ENCODE assay signal across 12 cellular contexts in the genomic region with DNA sequence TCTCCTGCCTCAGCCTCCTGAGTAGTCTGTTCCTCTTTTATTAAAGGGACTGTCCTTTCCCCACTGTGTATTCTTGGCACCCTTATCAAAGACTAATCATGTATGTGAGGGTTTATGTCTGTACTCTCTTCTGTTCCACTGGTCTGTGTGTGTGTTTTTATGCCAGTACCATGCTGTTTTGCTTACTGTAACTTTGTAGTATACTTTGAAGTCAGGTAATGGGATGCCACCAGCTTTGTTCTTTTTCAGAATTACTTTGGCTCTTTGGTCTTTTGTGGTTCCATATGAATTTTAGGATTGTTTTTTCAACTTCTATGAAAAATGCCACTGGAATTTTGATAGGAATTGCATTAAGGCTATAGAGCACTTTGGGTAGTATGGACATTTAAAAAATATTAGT. TPM values are rescaled to one million over a fixed set of nuclear protein-coding genes. Genes with fewer than 3 reads are reported as not detected.
"Had no signal": no experiment of that assay in that cellular context is flagged by ENCODE, and none has a peak within 500 bp of the region (broad histone marks: within the 10 kb centered on the region; RNA-seq: fewer than 3 reads in every experiment).

No MANE protein-coding gene starts in this region.

- H3K9me3 ChIP-seq: HAP-1 had no signal

- H3K4me3 ChIP-seq: GM23248, HAP-1 had no signal

- H3K27ac Mint-ChIP-seq: HFFc6 had no signal

- ATAC-seq: HCT116, HepG2 had no signal

- H3K4me3 Mint-ChIP-seq: HFFc6 had no signal

- H3K4me1 ChIP-seq: HAP-1 had no signal

- DNase-seq: GM23248, GOT3, H7, HFFc6, IMR-90, KBM-7 had no signal

- H3K36me3 ChIP-seq: HAP-1 had no signal

- H3K27ac ChIP-seq: GM23248, HL-60 had no signal

- FAIRE-seq: HepG2 had no signal

RNA-seq across cellular contexts. Expression of gene AMZ1, which starts 14.1 kb away (rescaled TPM):
- total RNA-seq: H4, HepG2, HT1080 had no signal
